22 cellular contexts compared by ENCODE assay signal in the genomic region with DNA sequence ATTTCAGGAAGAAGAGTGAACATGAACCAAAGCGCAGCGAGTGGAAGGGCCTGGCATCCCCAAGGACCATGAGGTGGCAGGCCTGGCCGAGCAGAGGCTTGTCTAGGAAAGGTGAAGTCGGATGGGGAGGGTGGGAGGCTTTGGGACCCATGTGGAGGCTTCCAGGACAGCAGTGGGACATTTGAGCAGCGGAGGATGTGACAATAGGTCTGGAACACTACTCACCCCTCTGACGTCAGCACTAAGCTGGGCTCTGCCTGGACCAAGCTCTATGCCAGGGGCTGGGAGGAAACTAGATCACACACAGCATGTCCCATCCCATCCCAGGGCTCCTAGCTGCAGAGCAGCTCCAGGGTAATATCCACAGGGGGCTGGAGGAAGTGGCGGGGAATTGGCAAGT.
"Had no signal": no experiment of that assay in that cellular context is flagged by ENCODE, and none has a peak within 500 bp of the region (broad histone marks: within the 10 kb centered on the region; RNA-seq: fewer than 3 reads in every experiment).

No MANE protein-coding gene starts in this region.

- H3K27me3 Mint-ChIP-seq: stimulated activated naive CD8-positive, alpha-beta T cell treated with anti-CD3 and anti-CD28 coated beads, Interleukin-15, amount 100 ng/mL, for 72 hours had no signal

- H3K27ac ChIP-seq: dorsolateral prefrontal cortex, hepatocyte, left ventricle myocardium inferior, lower lobe of right lung, neutrophil, right atrium auricular region, thoracic aorta, transverse colon had no signal

- ATAC-seq: natural killer cell treated with Interleukin-12 subunit alpha and Interleukin-12 subunit beta and Interleukin-15 and Interleukin-18, amount 100 ng/mL, for 72 hours; stimulated activated memory B cell treated with anti-CD40 and anti-IgM and Interleukin-4, amounts not matched to agents 10 μg/mL and 1 μg/mL and 100 μg/mL, for 72 hours; stimulated activated naive CD8-positive, alpha-beta T cell treated with anti-CD3 and anti-CD28 coated beads, Interleukin-15, amount 100 ng/mL, for 72 hours had no signal

- H3K79me2 ChIP-seq: hepatocyte had no signal

- H3K27me3 ChIP-seq: neutrophil, right atrium auricular region, transverse colon had no signal

- H3K9me3 Mint-ChIP-seq: memory B cell; natural killer cell treated with Interleukin-12 subunit alpha and Interleukin-12 subunit beta and Interleukin-15 and Interleukin-18, amount 100 ng/mL, for 72 hours; stimulated activated memory B cell treated with anti-CD40 and anti-IgM and Interleukin-4, amounts not matched to agents 10 μg/mL and 1 μg/mL and 100 μg/mL, for 72 hours; stimulated activated naive CD8-positive, alpha-beta T cell treated with anti-CD3 and anti-CD28 coated beads, Interleukin-15, amount 100 ng/mL, for 72 hours had no signal

- H3K4me3 Mint-ChIP-seq: memory B cell; natural killer cell treated with Interleukin-12 subunit alpha and Interleukin-12 subunit beta and Interleukin-15 and Interleukin-18, amount 100 ng/mL, for 72 hours; stimulated activated memory B cell treated with anti-CD40 and anti-IgM and Interleukin-4, amounts not matched to agents 10 μg/mL and 1 μg/mL and 100 μg/mL, for 72 hours; stimulated activated naive CD8-positive, alpha-beta T cell treated with anti-CD3 and anti-CD28 coated beads, Interleukin-15, amount 100 ng/mL, for 72 hours had no signal

- H3K4me1 ChIP-seq: left ventricle myocardium inferior, lower lobe of right lung, right atrium auricular region, transverse colon had no signal

- H3K36me3 Mint-ChIP-seq: memory B cell; natural killer cell treated with Interleukin-12 subunit alpha and Interleukin-12 subunit beta and Interleukin-15 and Interleukin-18, amount 100 ng/mL, for 72 hours; stimulated activated memory B cell treated with anti-CD40 and anti-IgM and Interleukin-4, amounts not matched to agents 10 μg/mL and 1 μg/mL and 100 μg/mL, for 72 hours had no signal

- H3K27ac Mint-ChIP-seq: memory B cell; natural killer cell treated with Interleukin-12 subunit alpha and Interleukin-12 subunit beta and Interleukin-15 and Interleukin-18, amount 100 ng/mL, for 72 hours; stimulated activated memory B cell treated with anti-CD40 and anti-IgM and Interleukin-4, amounts not matched to agents 10 μg/mL and 1 μg/mL and 100 μg/mL, for 72 hours had no signal

- H3K4me3 ChIP-seq: dorsolateral prefrontal cortex, hepatocyte, left ventricle myocardium inferior, lower lobe of right lung, right atrium auricular region, smooth muscle cell, thoracic aorta, transverse colon had no signal

- DNase-seq: cortex of kidney; dorsolateral prefrontal cortex; effector CD8-positive, alpha-beta T cell; foreskin melanocyte; head of caudate nucleus; kidney; left cardiac atrium; left ventricle myocardium inferior; lower lobe of right lung; midbrain; stimulated activated CD4-positive, alpha-beta T cell treated with anti-CD3 and anti-CD28 coated beads, Interleukin-2, amount 100 ng/mL, for 48 hours; stimulated activated CD8-positive, alpha-beta memory T cell treated with anti-CD3 and anti-CD28 coated beads, Interleukin-4, amount 100 ng/mL, for 48 hours; stimulated activated naive CD8-positive, alpha-beta T cell treated with anti-CD3 and anti-CD28 coated beads, Interleukin-15, amount 100 ng/mL, for 72 hours; transverse colon had no signal

- H3K4me1 Mint-ChIP-seq: memory B cell; stimulated activated memory B cell treated with anti-CD40 and anti-IgM and Interleukin-4, amounts not matched to agents 10 μg/mL and 1 μg/mL and 100 μg/mL, for 72 hours; stimulated activated naive CD8-positive, alpha-beta T cell treated with anti-CD3 and anti-CD28 coated beads, Interleukin-15, amount 100 ng/mL, for 72 hours had no signal

- H3K36me3 ChIP-seq: left ventricle myocardium inferior, lower lobe of right lung, neutrophil, right atrium auricular region, thoracic aorta, transverse colon had no signal

- H3K4me2 ChIP-seq: hepatocyte, smooth muscle cell had no signal

- H3K9me3 ChIP-seq: left ventricle myocardium inferior, lower lobe of right lung, neutrophil, right atrium auricular region, thoracic aorta, transverse colon had no signal
